18 cellular contexts compared by ENCODE assay signal in genomic region chr12:120006248-120006975, GRCh38. TPM values are rescaled to one million over a fixed set of nuclear protein-coding genes. Genes with fewer than 3 reads are reported as not detected.
DNase-seq lines count a peak whose midpoint lies in the region; FAIRE-seq and TF ChIP-seq lines count a peak whose summit lies in the region.
"Had no signal": no experiment of that assay in that cellular context is flagged by ENCODE, and none has a peak within 500 bp of the region (broad histone marks: within the 10 kb centered on the region; RNA-seq: fewer than 3 reads in every experiment).

No MANE protein-coding gene starts in this region.

- peak overlapping the region; percentile 60 for H3K27ac Mint-ChIP-seq in astrocyte (ENCODE audit: unreplicated experiment)
- H3K27ac Mint-ChIP-seq: dendritic cell treated with granulocyte-macrophage colony-stimulating factor and Interleukin-4, amounts not matched to agents 40 ng/mL and 50 ng/mL, for 4 days had no signal

- no peak overlapping the region for H3K23ac ChIP-seq in trophoblast cell (ENCODE audit: low read length)

- H3K9me3 Mint-ChIP-seq in astrocyte (ENCODE audit: unreplicated experiment), result no peaks in the 10 kb centered on the region
- H3K9me3 Mint-ChIP-seq: dendritic cell treated with granulocyte-macrophage colony-stimulating factor and Interleukin-4, amounts not matched to agents 40 ng/mL and 50 ng/mL, for 4 days; neural crest cell had no signal

- no peak overlapping the region for H2BK5ac ChIP-seq in trophoblast cell (ENCODE audit: low read depth, low read length, poor library complexity)

- H3K9me3 ChIP-seq in astrocyte (ENCODE audit: insufficient read depth, low read depth, low read length) (no peaks in the 10 kb centered on the region), trophoblast cell (ENCODE audit: insufficient read depth, low read depth, low read length) (no peaks in the 10 kb centered on the region), MG63 (no peaks in the 10 kb centered on the region)
- H3K9me3 ChIP-seq: A549 had no signal

- no peak overlapping the region for H4K91ac ChIP-seq in trophoblast cell (ENCODE audit: low read depth, low read length)

- FAIRE-seq in astrocyte (lab: Jason Lieb, UNC), result no peak
- FAIRE-seq: A549 had no signal

- peaks cover 17% of the 10 kb centered on the region for H3K4me1 Mint-ChIP-seq in astrocyte (ENCODE audit: low read depth, unreplicated experiment)
- H3K4me1 Mint-ChIP-seq: neural crest cell had no signal

- H3K27ac ChIP-seq in astrocyte (ENCODE audit: low read depth, low read length), result no peak overlapping the region
- H3K27ac ChIP-seq in trophoblast cell (ENCODE audit: low read depth, low read length), result no peak overlapping the region
- H3K27ac ChIP-seq: A549 had no signal

- no peak overlapping the region for H3K4ac ChIP-seq in trophoblast cell (ENCODE audit: low read depth, low read length)

- TF ChIP-seq CTCF in astrocyte (IDR thresholded peaks at IDR 0.05; ENCODE audit: insufficient read depth, low read depth, low read length), result no peak

- H4K8ac ChIP-seq in trophoblast cell (ENCODE audit: low read depth, low read length), result no peak overlapping the region

- peaks cover 4% of the 10 kb centered on the region for H3K36me3 Mint-ChIP-seq in astrocyte (ENCODE audit: low read depth, unreplicated experiment)

- H2AFZ ChIP-seq in astrocyte (ENCODE audit: low read depth, low read length) (no peak overlapping the region), trophoblast cell (ENCODE audit: insufficient read depth, low read length, poor library complexity) (no peak overlapping the region)

- peak overlapping the region; percentile 29 for H3K4me3 Mint-ChIP-seq in astrocyte (ENCODE audit: unreplicated experiment)
- H3K4me3 Mint-ChIP-seq: dendritic cell treated with granulocyte-macrophage colony-stimulating factor and Interleukin-4, amounts not matched to agents 40 ng/mL and 50 ng/mL, for 4 days; neural crest cell had no signal

- no peak overlapping the region for H2AK5ac ChIP-seq in trophoblast cell (ENCODE audit: low read length)

- H3K27me3 Mint-ChIP-seq in astrocyte (ENCODE audit: low read depth, unreplicated experiment), result no peaks in the 10 kb centered on the region

- H3K27me3 ChIP-seq in astrocyte (ENCODE audit: insufficient read depth, low read length) (peaks cover 3% of the 10 kb centered on the region), trophoblast cell (ENCODE audit: insufficient read depth, low read length) (no peaks in the 10 kb centered on the region), MG63 (peaks cover 17% of the 10 kb centered on the region)

- H3K4me1 ChIP-seq in astrocyte (ENCODE audit: insufficient read depth, low read length) (no peaks in the 10 kb centered on the region), trophoblast cell (ENCODE audit: control insufficient read depth in 1 of 2, insufficient read depth in 2 of 2, low read length in 2 of 2) (peaks cover 4 to 6% of the 10 kb centered on the region in 2 experiments)
- H3K4me1 ChIP-seq: A549 had no signal

- H4K20me1 ChIP-seq in astrocyte (ENCODE audit: insufficient read depth, low read length), result no peaks in the 10 kb centered on the region

- H3K79me1 ChIP-seq in trophoblast cell (ENCODE audit: low read length), result no peaks in the 10 kb centered on the region

- no peaks in the 10 kb centered on the region for H3K79me2 ChIP-seq in astrocyte (ENCODE audit: insufficient read depth, low read length)
- no peaks in the 10 kb centered on the region for H3K79me2 ChIP-seq in trophoblast cell (ENCODE audit: control insufficient read depth, insufficient read depth, low read length, poor library complexity)

- H3K14ac ChIP-seq in trophoblast cell (ENCODE audit: low read length), result no peak overlapping the region

- H2BK120ac ChIP-seq in trophoblast cell (ENCODE audit: insufficient read depth, low read length, poor library complexity), result no peak overlapping the region

- H3K4me2 ChIP-seq in astrocyte (ENCODE audit: low read length), result no peak overlapping the region
- H3K4me2 ChIP-seq in trophoblast cell (ENCODE audit: low read length), result no peak overlapping the region
- H3K4me2 ChIP-seq: A549 had no signal

- H4K12ac ChIP-seq in trophoblast cell (ENCODE audit: low read depth, low read length), result no peak overlapping the region

- H3K9ac ChIP-seq in astrocyte (ENCODE audit: low read length) (no peak overlapping the region), trophoblast cell (ENCODE audit: low read length) (no peak overlapping the region)

- no peak overlapping the region for H2BK12ac ChIP-seq in trophoblast cell (ENCODE audit: low read length)

- no CpG with 5 or more reads among the region's 3 CpGs for WGBS in trophoblast cell (ENCODE audit: extremely low coverage, insufficient coverage, insufficient read length)

- peak; percentile 63 for DNase-seq in activated CD4-positive, alpha-beta T cell treated with anti-CD3 and anti-CD28 coated beads for 48 hours
- DNase-seq in activated CD4-positive, alpha-beta T cell treated with anti-CD3 and anti-CD28 coated beads, Interleukin-2, amount 50 U/mL, for 4 hours, result no peak
- DNase-seq in NCI-H226 (peak; percentile 56), astrocyte (ENCODE audit: low read depth) (no peak), trophoblast cell (peak; percentile 18 to 55), NCI-H748 (lab: John Stamatoyannopoulos, UW; ENCODE audit: unreplicated experiment) (no peak), MG63 (no peak), GOT3 (lab: John Stamatoyannopoulos, UW) (no peak)
- DNase-seq: anterior cingulate cortex, COR-L47, NCI-H1694, NCI-H524 treated with DMSO at 0.1 percent for 48 hours, right cardiac atrium, T1000 had no signal

- H3K18ac ChIP-seq in trophoblast cell (ENCODE audit: low read length), result no peak overlapping the region

- H3K36me3 ChIP-seq in astrocyte (ENCODE audit: insufficient read depth, low read length) (no peaks in the 10 kb centered on the region), trophoblast cell (ENCODE audit: control insufficient read depth in 1 of 2, insufficient read depth in 2 of 2, low read length in 2 of 2) (no peaks in the 10 kb centered on the region), MG63 (no peaks in the 10 kb centered on the region)

- H3K4me3 ChIP-seq in astrocyte (ENCODE audit: insufficient read depth, low read depth, low read length) (no peak overlapping the region), trophoblast cell (ENCODE audit: low read depth, low read length) (no peak overlapping the region), MG63 (no peak overlapping the region)
- H3K4me3 ChIP-seq: A549 had no signal

RNA-seq across cellular contexts. Expression of gene BICDL1, which starts 17.4 kb away (rescaled TPM):
- total RNA-seq in astrocyte, result 7.3 and 8.8 TPM in 2 replicates
- 3.3 and 4.4 TPM in 2 replicates for polyA plus RNA-seq in trophoblast cell (2013)
- total RNA-seq in MG63 (2014; rRNA removed; shearing (Covaris generic); ENCODE audit: low replicate concordance), result not detected in 2 replicates
- total RNA-seq: fibroblast of lung had no signal
- polyA plus RNA-seq: fibroblast of lung had no signal

Comparison
In these comparisons a context has a peak if more than half of its experiments do, and no peak if none do; other contexts are left out.
1. DNase-seq: peak in activated CD4-positive, alpha-beta T cell treated with anti-CD3 and anti-CD28 coated beads for 48 hours (single experiment), NCI-H226 (single experiment) and trophoblast cell (2 of 2); none in activated CD4-positive, alpha-beta T cell treated with anti-CD3 and anti-CD28 coated beads, Interleukin-2, amount 50 U/mL, for 4 hours (0 of 2), astrocyte (single experiment), NCI-H748 (single experiment), MG63 (single experiment) and GOT3 (single experiment).